ENCODE assay signal across 17 cellular contexts in the genomic region with DNA sequence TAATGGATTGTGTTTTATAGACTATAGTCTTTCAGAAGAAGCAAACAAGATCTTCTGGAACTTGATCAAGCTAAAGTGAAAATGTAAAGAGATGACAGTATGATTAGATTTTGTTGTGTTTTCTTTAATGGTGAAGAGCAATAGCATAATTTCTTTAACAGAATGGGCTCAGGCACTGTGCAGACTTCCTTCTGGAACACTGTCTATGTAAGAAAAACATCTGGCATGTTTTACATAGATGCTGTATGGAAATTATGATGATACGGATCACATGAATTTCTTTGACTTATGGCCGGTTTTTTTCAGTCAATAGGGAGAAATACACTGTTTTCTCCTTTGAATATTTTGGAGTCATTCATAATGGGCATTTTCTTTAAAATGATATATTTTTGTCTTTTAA.
"Had no signal": no experiment of that assay in that cellular context is flagged by ENCODE, and none has a peak within 500 bp of the region (broad histone marks: within the 10 kb centered on the region; RNA-seq: fewer than 3 reads in every experiment).

No MANE protein-coding gene starts in this region.

- H3K4me3 ChIP-seq: body of pancreas, coronary artery, gastroesophageal sphincter, heart right ventricle, vagina had no signal

- FAIRE-seq: endometrium had no signal

- H3K9me3 ChIP-seq: body of pancreas, gastroesophageal sphincter, neutrophil, vagina had no signal

- H3K36me3 ChIP-seq: neutrophil, vagina, WERI-Rb-1 had no signal

- H3K27me3 ChIP-seq: body of pancreas, gastroesophageal sphincter, heart right ventricle, neutrophil, vagina had no signal

- ATAC-seq: activated naive CD4-positive, alpha-beta T cell treated with anti-CD3 and anti-CD28 coated beads, Interleukin-2, amount 50 U/mL, for 72 hours; body of pancreas; esophagus mucosa; gastroesophageal sphincter; heart right ventricle; natural killer cell treated with Interleukin-12 subunit alpha and Interleukin-12 subunit beta and Interleukin-15 and Interleukin-18, amount 100 ng/mL, for 72 hours had no signal

- H3K4me1 ChIP-seq: body of pancreas had no signal

- H3K27ac ChIP-seq: body of pancreas, coronary artery, gastroesophageal sphincter, neutrophil, vagina, WERI-Rb-1 had no signal

- DNase-seq: activated CD4-positive, alpha-beta T cell treated with anti-CD3 and anti-CD28 coated beads, Interleukin-2, amount 50 U/mL, for 4 hours; activated gamma-delta T cell treated with Interleukin-2 at 50 U/mL for 16 hours; amniotic stem cell; body of pancreas; central memory CD4-positive, alpha-beta T cell; heart right ventricle; kidney glomerular epithelial cell; stimulated activated CD4-positive, alpha-beta T cell treated with anti-CD3 and anti-CD28 coated beads, Interleukin-2, amount 100 ng/mL, for 24 hours; WERI-Rb-1 had no signal
